Comparison of ENCODE assay signal across 24 cellular contexts in the genomic region with DNA sequence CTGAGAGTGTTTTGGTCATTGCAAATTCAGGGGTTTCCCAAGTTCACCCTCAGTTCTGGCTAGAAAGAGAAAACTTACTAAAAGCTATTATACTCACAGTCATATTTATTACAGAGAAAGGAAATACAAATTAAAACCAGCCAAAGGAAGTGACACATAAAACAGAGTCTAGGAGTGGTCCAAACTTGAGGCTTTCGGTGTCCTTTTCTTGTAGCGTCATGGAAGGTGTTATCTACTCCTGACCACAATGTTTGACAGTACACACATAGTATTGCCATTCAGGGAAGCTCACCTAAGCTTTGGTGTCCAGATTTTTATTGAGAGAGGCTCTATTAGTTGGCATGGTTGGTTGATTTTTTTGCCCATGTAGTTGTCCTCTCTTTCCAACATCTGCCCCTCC. TPM values are rescaled to one million over a fixed set of nuclear protein-coding genes. Genes with fewer than 3 reads are reported as not detected.
DNase-seq lines count a peak whose midpoint lies in the region; ATAC-seq, FAIRE-seq and TF ChIP-seq lines count a peak whose summit lies in the region.
"Had no signal": no experiment of that assay in that cellular context is flagged by ENCODE, and none has a peak within 500 bp of the region (broad histone marks: within the 10 kb centered on the region; RNA-seq: fewer than 3 reads in every experiment).

No MANE protein-coding gene starts in this region.

- no peaks in the 10 kb centered on the region for H3K9me3 Mint-ChIP-seq in activated CD8-positive, alpha-beta T cell treated with anti-CD3 and anti-CD28 coated beads, Interleukin-2, amount 10 ng/mL, durations not matched to agents 7 days and 5 days (ENCODE audit: insufficient read depth)
- H3K9me3 Mint-ChIP-seq in natural killer cell: no peaks in the 10 kb centered on the region
- H3K9me3 Mint-ChIP-seq: nephron progenitor cell had no signal

- no peak for FAIRE-seq in kidney (lab: Jason Lieb, UNC)
- FAIRE-seq: H1, HTR-8/SVneo had no signal

- H3K4me3 Mint-ChIP-seq in activated CD8-positive, alpha-beta T cell treated with anti-CD3 and anti-CD28 coated beads, Interleukin-2, amount 10 ng/mL, durations not matched to agents 7 days and 5 days: no peak overlapping the region
- H3K4me3 Mint-ChIP-seq in natural killer cell: peak overlapping the region; percentile 80
- H3K4me3 Mint-ChIP-seq: nephron progenitor cell had no signal

- ATAC-seq in GM19372 (IDR thresholded peaks at IDR 0.05; ENCODE audit: low read depth, unreplicated experiment): peak; percentile 70
- peak; percentile 88 for ATAC-seq in activated CD8-positive, alpha-beta T cell treated with anti-CD3 and anti-CD28 coated beads, Interleukin-2, amount 10 ng/mL, durations not matched to agents 7 days and 5 days
- peak; percentile 85 to 96 (median 94) for ATAC-seq in natural killer cell

- POLR2A ChIA-PET in activated CD8-positive, alpha-beta T cell treated with anti-CD3 and anti-CD28 coated beads, Interleukin-2, amount 10 ng/mL, durations not matched to agents 7 days and 5 days (lab: Charles Lee): interaction anchor here (2.6 to 3.2 kb wide), 2 partner anchors 10 to 59 kb away, joined by 15 to 24 read pairs; partner anchors contain the start of gene SLC35A3

- no peaks in the 10 kb centered on the region for H3K4me1 ChIP-seq in kidney (ENCODE audit: control insufficient read depth in 1 of 2, insufficient read depth in 1 of 2, low read depth in 1 of 2, low read length in 2 of 2)
- H3K4me1 ChIP-seq: tibial artery had no signal

- peaks cover 13% of the 10 kb centered on the region for H3K4me1 Mint-ChIP-seq in activated CD8-positive, alpha-beta T cell treated with anti-CD3 and anti-CD28 coated beads, Interleukin-2, amount 10 ng/mL, durations not matched to agents 7 days and 5 days (ENCODE audit: low read depth)
- peaks cover 18 to 20% of the 10 kb centered on the region in 2 donors for H3K4me1 Mint-ChIP-seq in natural killer cell
- H3K4me1 Mint-ChIP-seq: nephron progenitor cell had no signal

- peak; percentile 8 for DNase-seq in activated CD8-positive, alpha-beta memory T cell treated with anti-CD3 and anti-CD28 coated beads, Interleukin-2, amount 50 U/mL, for 24 hours (ENCODE audit: extremely low read depth)
- DNase-seq in activated CD8-positive, alpha-beta memory T cell treated with anti-CD3 and anti-CD28 coated beads, Interleukin-2, amount 50 U/mL, for 4 hours: no peak
- peak; percentile 48 for DNase-seq in activated CD8-positive, alpha-beta T cell treated with anti-CD3 and anti-CD28 coated beads, Interleukin-2, amount 10 ng/mL, durations not matched to agents 7 days and 5 days
- DNase-seq in natural killer cell: peak; percentile 29
- DNase-seq in kidney: no peak
- DNase-seq in COLO829 (ENCODE audit: low spot score): no peak
- DNase-seq in DMS153 (lab: John Stamatoyannopoulos, UW): no peak
- DNase-seq: activated naive CD4-positive, alpha-beta T cell treated with Interleukin-2 at 50 U/mL for 16 hours; effector CD8-positive, alpha-beta T cell; GDM1; glutamatergic neuron; NCI-H1048; NCI-H2029; NCI-H345; nephron progenitor cell; PC-9; posterior cingulate gyrus; stimulated activated naive CD4-positive, alpha-beta T cell; tibial artery; WERI-Rb-1 had no signal

- H3K9ac ChIP-seq in kidney (ENCODE audit: low read length in 2 of 2): no peak overlapping the region
- H3K9ac ChIP-seq: BLaER1 treated with 17β-estradiol and CSF1 and Interleukin-3, amounts not matched to agents 10 nM and 100 nM had no signal

- H3K27ac Mint-ChIP-seq in activated CD8-positive, alpha-beta T cell treated with anti-CD3 and anti-CD28 coated beads, Interleukin-2, amount 10 ng/mL, durations not matched to agents 7 days and 5 days: peak overlapping the region; percentile 77
- peak overlapping the region; percentile 97 to 100 for H3K27ac Mint-ChIP-seq in natural killer cell
- H3K27ac Mint-ChIP-seq: nephron progenitor cell had no signal

- H3K36me3 Mint-ChIP-seq in activated CD8-positive, alpha-beta T cell treated with anti-CD3 and anti-CD28 coated beads, Interleukin-2, amount 10 ng/mL, durations not matched to agents 7 days and 5 days (ENCODE audit: low read depth): peaks cover 12% of the 10 kb centered on the region
- H3K36me3 Mint-ChIP-seq in natural killer cell: no peaks in the 10 kb centered on the region

- CTCF ChIA-PET in activated CD8-positive, alpha-beta T cell treated with anti-CD3 and anti-CD28 coated beads, Interleukin-2, amount 10 ng/mL, durations not matched to agents 7 days and 5 days (lab: Charles Lee): no interaction called here

- intact Hi-C loops in natural killer cell (cut with micrococcal nuclease): loop anchor here (1.0 to 10.0 kb wide), 2 partner anchors 10 to 686 kb away; partner anchors contain the start of gene VCAM1
- intact Hi-C loops in kidney (cut with DNase I): no loop called here

- TF ChIP-seq CTCF in natural killer cell (IDR thresholded peaks at IDR 0.05) (no peak), kidney (IDR thresholded peaks at IDR 0.05; ENCODE audit: borderline replicate concordance, extremely low read depth, insufficient read depth) (no peak)

- H3K9me3 ChIP-seq in kidney (ENCODE audit: control insufficient read depth in 1 of 2, low read length in 2 of 2): no peaks in the 10 kb centered on the region
- H3K9me3 ChIP-seq: BLaER1 treated with 17β-estradiol and CSF1 and Interleukin-3, amounts not matched to agents 10 nM and 100 nM; tibial artery had no signal

- no peak overlapping the region for H3K27ac ChIP-seq in kidney (ENCODE audit: low read depth in 2 of 2, low read length in 2 of 2)
- H3K27ac ChIP-seq: BLaER1 treated with 17β-estradiol and CSF1 and Interleukin-3, amounts not matched to agents 10 nM and 100 nM; PC-9; tibial artery; WERI-Rb-1 had no signal

- H3K36me3 ChIP-seq in kidney (ENCODE audit: control insufficient read depth in 1 of 2, insufficient read depth in 2 of 2, low read length in 2 of 2): no peaks in the 10 kb centered on the region
- H3K36me3 ChIP-seq: tibial artery, WERI-Rb-1 had no signal

- H3K27me3 Mint-ChIP-seq in activated CD8-positive, alpha-beta T cell treated with anti-CD3 and anti-CD28 coated beads, Interleukin-2, amount 10 ng/mL, durations not matched to agents 7 days and 5 days (ENCODE audit: low read depth): no peaks in the 10 kb centered on the region
- H3K27me3 Mint-ChIP-seq in natural killer cell (ENCODE audit: low read depth in 2 of 2): no peaks in the 10 kb centered on the region

- H3K4me3 ChIP-seq in kidney (ENCODE audit: low read length in 2 of 2): no peak overlapping the region
- H3K4me3 ChIP-seq: BLaER1 treated with 17β-estradiol and CSF1 and Interleukin-3, amounts not matched to agents 10 nM and 100 nM; PC-9; tibial artery had no signal

RNA-seq across cellular contexts. Expression of gene SLC35A3, which starts 59.0 kb away (rescaled TPM):
- 10 to 100 TPM; 18.3 to 18.8 TPM for total RNA-seq in activated CD8-positive, alpha-beta T cell treated with anti-CD3 and anti-CD28 coated beads, Interleukin-2, amount 10 ng/mL, durations not matched to agents 7 days and 5 days
- total RNA-seq in natural killer cell (10 to 100 TPM; 40.2 to 49.8 (median 43.1) TPM), kidney (28.2 TPM)
- polyA plus RNA-seq in kidney (ENCODE audit: insufficient read depth, low read depth, low replicate concordance): 17.9 TPM

Comparison
In these comparisons a context has a peak if more than half of its experiments do, and no peak if none do; other contexts are left out.
1. DNase-seq: peak in activated CD8-positive, alpha-beta memory T cell treated with anti-CD3 and anti-CD28 coated beads, Interleukin-2, amount 50 U/mL, for 24 hours (single experiment), activated CD8-positive, alpha-beta T cell treated with anti-CD3 and anti-CD28 coated beads, Interleukin-2, amount 10 ng/mL, durations not matched to agents 7 days and 5 days (single experiment) and natural killer cell (single experiment); none in activated CD8-positive, alpha-beta memory T cell treated with anti-CD3 and anti-CD28 coated beads, Interleukin-2, amount 50 U/mL, for 4 hours (single experiment), kidney (single experiment), COLO829 (single experiment) and DMS153 (single experiment).
2. Peak in every context shown above with its lines, with median percentiles within 50 percentile points of each other: ATAC-seq.